13 cellular contexts compared by ENCODE assay signal in the genomic region with DNA sequence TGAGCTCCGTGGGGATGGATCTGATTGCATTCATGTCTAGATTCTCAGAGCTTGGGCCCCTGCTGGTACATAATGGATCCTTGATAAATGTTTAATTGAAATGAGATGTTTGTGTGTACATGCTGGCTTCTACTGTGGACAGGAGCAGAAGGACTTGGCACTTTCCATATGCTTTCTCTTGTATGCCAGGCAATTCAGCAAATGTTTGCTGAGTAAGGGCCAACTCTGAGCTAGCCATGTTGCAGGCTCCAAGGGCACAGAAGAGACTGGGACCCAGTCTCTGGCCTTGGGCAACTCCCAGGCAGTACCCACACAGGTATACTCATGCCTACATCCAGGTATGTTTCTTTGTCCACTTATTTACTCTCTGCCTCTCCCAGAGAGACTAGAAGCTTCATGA.
A peak's percentile ranks its signal among the peaks of the same experiment; 100 is the strongest.
DNase-seq lines count a peak whose midpoint lies in the region; ATAC-seq and TF ChIP-seq lines count a peak whose summit lies in the region.
"Had no signal": no experiment of that assay in that cellular context is flagged by ENCODE, and none has a peak within 500 bp of the region (broad histone marks: within the 10 kb centered on the region; RNA-seq: fewer than 3 reads in every experiment).

No MANE protein-coding gene starts in this region.

- peak overlapping the region; percentile 18; the same call in 1 of the 2 replicates for H3K27ac ChIP-seq in 22Rv1
- H3K27ac ChIP-seq: A549, BLaER1 had no signal

- intact Hi-C loops in posterior vena cava (cut with DNase I): no loop called here

- in situ Hi-C loops in G401 (cut with HindIII; ENCODE audit: low sequenced_read_pairs): no loop called here

- TF ChIP-seq CTCF in 22Rv1 (IDR thresholded peaks at IDR 0.05): no peak

- DNase-seq in G401 (ENCODE audit: low spot score) (peak; percentile 89), NCI-H146 treated with DMSO at 0.1 percent for 48 hours (lab: John Stamatoyannopoulos, UW; ENCODE audit: unreplicated experiment) (peak; percentile 16), cerebellar cortex (ENCODE audit: low spot score) (peak; percentile 85), posterior vena cava (ENCODE audit: low spot score) (no peak)
- DNase-seq in activated CD4-positive, alpha-beta T cell treated with anti-CD3 and anti-CD28 coated beads, Interleukin-2, amount 50 U/mL, for 4 hours: no peak
- DNase-seq: AML-193; Calu3; CD4-positive, CD25-positive, alpha-beta regulatory T cell; DMS 273 treated with DMSO at 0.1 percent for 48 hours had no signal

- no peak for ATAC-seq in GM21576 (IDR thresholded peaks at IDR 0.05; ENCODE audit: unreplicated experiment)
- ATAC-seq: A549 had no signal

Comparison
In these comparisons a context has a peak if more than half of its experiments do, and no peak if none do; other contexts are left out.
1. DNase-seq: peak in G401 (single experiment), NCI-H146 treated with DMSO at 0.1 percent for 48 hours (single experiment) and cerebellar cortex (single experiment); none in posterior vena cava (single experiment) and activated CD4-positive, alpha-beta T cell treated with anti-CD3 and anti-CD28 coated beads, Interleukin-2, amount 50 U/mL, for 4 hours (0 of 2).